16 cellular contexts compared by ENCODE assay signal in the genomic region with DNA sequence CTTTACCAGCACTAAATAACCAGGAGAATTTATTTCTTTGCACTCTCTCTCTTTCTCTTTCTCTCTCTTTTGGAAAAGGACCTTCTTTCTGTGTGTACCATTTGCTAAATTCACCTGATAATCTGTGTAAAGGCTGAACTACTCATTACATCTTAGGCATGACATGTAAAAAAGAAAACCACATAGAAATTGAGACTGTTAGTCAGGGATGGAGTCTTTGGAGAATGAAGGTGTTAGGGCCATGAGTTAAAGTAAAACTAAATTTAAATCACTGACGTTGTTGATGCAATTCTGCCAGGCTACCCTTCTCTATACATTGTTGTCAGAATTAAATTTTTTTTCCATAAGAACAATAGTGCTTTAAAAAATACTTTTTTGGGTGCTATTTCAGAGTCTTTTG.
DNase-seq lines count a peak whose midpoint lies in the region; ATAC-seq, FAIRE-seq and TF ChIP-seq lines count a peak whose summit lies in the region.
"Had no signal": no experiment of that assay in that cellular context is flagged by ENCODE, and none has a peak within 500 bp of the region (broad histone marks: within the 10 kb centered on the region; RNA-seq: fewer than 3 reads in every experiment).

No MANE protein-coding gene starts in this region.

- no peak for DNase-seq in activated T-cell treated with anti-CD3 and anti-CD28 coated beads, Interleukin-2, amount 50 U/mL, for 4 hours
- DNase-seq in activated T-cell treated with anti-CD3 and anti-CD28 coated beads for 4 hours (no peak), GM18507 (ENCODE audit: extremely low spot score, insufficient read length, low read depth) (no peak), GM19239 (ENCODE audit: insufficient read length, low spot score) (no peak), memory B cell (ENCODE audit: low spot score in 2 of 2) (no peak), mammary epithelial cell (no peak)
- DNase-seq in activated T-helper 2 cell treated with anti-CD3 and anti-CD28 coated beads, Interferon-gamma antibody, Interleukin-2, Interleukin-4, amounts not matched to agents 10 μg/mL and 5 μg/mL and 100 μg/mL, durations not matched to agents 14 hours and 24 hours and 36 hours (ENCODE audit: low spot score) = no peak
- DNase-seq: CD4-positive, alpha-beta memory T cell; DMS153; DMS79; GDM1; GM23248 had no signal

- H3K9ac ChIP-seq in mammary epithelial cell (ENCODE audit: insufficient read depth, low read length) = no peak overlapping the region
- H3K9ac ChIP-seq: GM23248 had no signal

- H4K20me1 ChIP-seq in mammary epithelial cell (ENCODE audit: insufficient read depth, low read length) = no peaks in the 10 kb centered on the region

- intact Hi-C loops in mammary epithelial cell (cut with micrococcal nuclease) = no loop called here
- intact Hi-C loops in activated T-helper 2 cell treated with anti-CD3 and anti-CD28 coated beads, Interferon-gamma antibody, Interleukin-2, Interleukin-4, amounts not matched to agents 10 μg/mL and 5 μg/mL and 100 μg/mL, durations not matched to agents 14 hours and 24 hours and 36 hours (cut with micrococcal nuclease) = no loop called here

- no peak overlapping the region for H3K4me2 ChIP-seq in mammary epithelial cell (ENCODE audit: insufficient read depth, low read depth, low read length)

- no peak overlapping the region for H3K27ac ChIP-seq in mammary epithelial cell (ENCODE audit: insufficient read depth, low read depth, low read length)
- H3K27ac ChIP-seq: GM23248 had no signal

- H3K36me3 Mint-ChIP-seq in activated T-cell treated with anti-CD3 and anti-CD28 coated beads, Interleukin-2, amount 50 U/mL, for 4 hours (ENCODE audit: insufficient read depth) = no peaks in the 10 kb centered on the region
- no peaks in the 10 kb centered on the region for H3K36me3 Mint-ChIP-seq in memory B cell
- peaks cover 3% of the 10 kb centered on the region for H3K36me3 Mint-ChIP-seq in activated T-helper 2 cell treated with anti-CD3 and anti-CD28 coated beads, Interferon-gamma antibody, Interleukin-2, Interleukin-4, amounts not matched to agents 10 μg/mL and 5 μg/mL and 100 μg/mL, durations not matched to agents 14 hours and 24 hours and 36 hours (ENCODE audit: low read depth)
- H3K36me3 Mint-ChIP-seq: CD14-positive monocyte; CD4-positive, alpha-beta memory T cell had no signal

- no peaks in the 10 kb centered on the region for H3K9me3 ChIP-seq in mammary epithelial cell (replicated peaks; ENCODE audit: insufficient read depth, low read length)
- H3K9me3 ChIP-seq: HAP-1 had no signal

- ATAC-seq in activated T-cell treated with anti-CD3 and anti-CD28 coated beads, Interleukin-2, amount 50 U/mL, for 4 hours = peak; percentile 66 to 85
- ATAC-seq in memory B cell (ENCODE audit: low read depth) = no peak
- no peak for ATAC-seq in GM21526 (IDR thresholded peaks at IDR 0.05; ENCODE audit: low FRiP score, unreplicated experiment)

- H3K4me1 ChIP-seq in mammary epithelial cell (ENCODE audit: insufficient read depth, low read length) = peaks cover 9% of the 10 kb centered on the region
- H3K4me1 ChIP-seq: HAP-1 had no signal

- H3K4me3 Mint-ChIP-seq in activated T-cell treated with anti-CD3 and anti-CD28 coated beads, Interleukin-2, amount 50 U/mL, for 4 hours = no peak overlapping the region
- no peak overlapping the region for H3K4me3 Mint-ChIP-seq in memory B cell
- H3K4me3 Mint-ChIP-seq in activated T-helper 2 cell treated with anti-CD3 and anti-CD28 coated beads, Interferon-gamma antibody, Interleukin-2, Interleukin-4, amounts not matched to agents 10 μg/mL and 5 μg/mL and 100 μg/mL, durations not matched to agents 14 hours and 24 hours and 36 hours (ENCODE audit: low read depth) = no peak overlapping the region
- H3K4me3 Mint-ChIP-seq: CD14-positive monocyte; CD4-positive, alpha-beta memory T cell had no signal

- no peaks in the 10 kb centered on the region for H3K4me1 Mint-ChIP-seq in activated T-cell treated with anti-CD3 and anti-CD28 coated beads, Interleukin-2, amount 50 U/mL, for 4 hours (ENCODE audit: low read depth)
- H3K4me1 Mint-ChIP-seq in memory B cell = peaks cover 5% of the 10 kb centered on the region
- peaks cover 3% of the 10 kb centered on the region for H3K4me1 Mint-ChIP-seq in activated T-helper 2 cell treated with anti-CD3 and anti-CD28 coated beads, Interferon-gamma antibody, Interleukin-2, Interleukin-4, amounts not matched to agents 10 μg/mL and 5 μg/mL and 100 μg/mL, durations not matched to agents 14 hours and 24 hours and 36 hours (ENCODE audit: low read depth)
- H3K4me1 Mint-ChIP-seq: CD4-positive, alpha-beta memory T cell had no signal

- no peaks in the 10 kb centered on the region for H3K27me3 Mint-ChIP-seq in activated T-cell treated with anti-CD3 and anti-CD28 coated beads, Interleukin-2, amount 50 U/mL, for 4 hours (ENCODE audit: low read depth)
- H3K27me3 Mint-ChIP-seq in memory B cell = no peaks in the 10 kb centered on the region
- peaks cover 32% of the 10 kb centered on the region for H3K27me3 Mint-ChIP-seq in activated T-helper 2 cell treated with anti-CD3 and anti-CD28 coated beads, Interferon-gamma antibody, Interleukin-2, Interleukin-4, amounts not matched to agents 10 μg/mL and 5 μg/mL and 100 μg/mL, durations not matched to agents 14 hours and 24 hours and 36 hours (ENCODE audit: low read depth)
- H3K27me3 Mint-ChIP-seq: CD4-positive, alpha-beta memory T cell had no signal

- no peaks in the 10 kb centered on the region for H3K9me3 Mint-ChIP-seq in activated T-cell treated with anti-CD3 and anti-CD28 coated beads, Interleukin-2, amount 50 U/mL, for 4 hours
- no peaks in the 10 kb centered on the region for H3K9me3 Mint-ChIP-seq in memory B cell
- no peaks in the 10 kb centered on the region for H3K9me3 Mint-ChIP-seq in activated T-helper 2 cell treated with anti-CD3 and anti-CD28 coated beads, Interferon-gamma antibody, Interleukin-2, Interleukin-4, amounts not matched to agents 10 μg/mL and 5 μg/mL and 100 μg/mL, durations not matched to agents 14 hours and 24 hours and 36 hours

- no peaks in the 10 kb centered on the region for H3K36me3 ChIP-seq in mammary epithelial cell (ENCODE audit: insufficient read depth, low read length)
- H3K36me3 ChIP-seq: HAP-1 had no signal

- no peak overlapping the region for H3K4me3 ChIP-seq in mammary epithelial cell (replicated peaks in 1 of 3; ENCODE audit: insufficient read depth in 1 of 3, low read depth in 2 of 3, low read length in 3 of 3)
- H3K4me3 ChIP-seq: GM23248, HAP-1 had no signal

- H3K27me3 ChIP-seq in mammary epithelial cell (ENCODE audit: insufficient read depth, low read length) = no peaks in the 10 kb centered on the region

- dilution Hi-C loops in mammary epithelial cell (cut with HindIII; ENCODE audit: low sequenced_read_pairs) = no loop called here

- peak; percentile 77 for FAIRE-seq in GM18507 (lab: Jason Lieb, UNC)
- FAIRE-seq in GM19239 (lab: Jason Lieb, UNC) = peak; percentile 79
- FAIRE-seq: A204.1 had no signal

- H2AFZ ChIP-seq in mammary epithelial cell (ENCODE audit: low read depth, low read length) = no peak overlapping the region
- H2AFZ ChIP-seq: GM23248 had no signal

- no TSS peak for BruUV-seq in mammary epithelial cell (replicated peaks; lab: Mats Ljungman, UMichigan)

- in situ Hi-C loops in mammary epithelial cell (cut with MboI; ENCODE audit: low sequenced_read_pairs in 2 of 2) = no loop called here

- TF ChIP-seq CTCF in mammary epithelial cell (conservative IDR thresholded peaks at IDR 0.05 in 1 of 2, IDR thresholded peaks at IDR 0.05 in 1 of 2; ENCODE audit: extremely low read depth in 1 of 2, insufficient read depth in 1 of 2, low read depth in 1 of 2, low read length in 2 of 2) = no peak

- WGBS in mammary epithelial cell (ENCODE audit: low coverage, missing lambda C conversion rate) = 50% methylated on average over 1 of the region's 1 CpG

- CTCF ChIA-PET in mammary epithelial cell (lab: Charles Lee; ENCODE audit: low non-redundant PET) = no interaction called here

- H3K79me2 ChIP-seq in mammary epithelial cell (ENCODE audit: insufficient read depth, low read length) = no peaks in the 10 kb centered on the region

- peak overlapping the region; percentile 7 for H3K27ac Mint-ChIP-seq in memory B cell
- H3K27ac Mint-ChIP-seq in activated T-helper 2 cell treated with anti-CD3 and anti-CD28 coated beads, Interferon-gamma antibody, Interleukin-2, Interleukin-4, amounts not matched to agents 10 μg/mL and 5 μg/mL and 100 μg/mL, durations not matched to agents 14 hours and 24 hours and 36 hours = no peak overlapping the region
- H3K27ac Mint-ChIP-seq: CD4-positive, alpha-beta memory T cell had no signal

Comparison
In these comparisons a context has a peak if more than half of its experiments do, and no peak if none do; other contexts are left out.
1. ATAC-seq: peak in activated T-cell treated with anti-CD3 and anti-CD28 coated beads, Interleukin-2, amount 50 U/mL, for 4 hours (2 of 2); none in memory B cell (single experiment) and GM21526 (single experiment).